ENCODE assay signal across 2 cellular contexts in the genomic region with DNA sequence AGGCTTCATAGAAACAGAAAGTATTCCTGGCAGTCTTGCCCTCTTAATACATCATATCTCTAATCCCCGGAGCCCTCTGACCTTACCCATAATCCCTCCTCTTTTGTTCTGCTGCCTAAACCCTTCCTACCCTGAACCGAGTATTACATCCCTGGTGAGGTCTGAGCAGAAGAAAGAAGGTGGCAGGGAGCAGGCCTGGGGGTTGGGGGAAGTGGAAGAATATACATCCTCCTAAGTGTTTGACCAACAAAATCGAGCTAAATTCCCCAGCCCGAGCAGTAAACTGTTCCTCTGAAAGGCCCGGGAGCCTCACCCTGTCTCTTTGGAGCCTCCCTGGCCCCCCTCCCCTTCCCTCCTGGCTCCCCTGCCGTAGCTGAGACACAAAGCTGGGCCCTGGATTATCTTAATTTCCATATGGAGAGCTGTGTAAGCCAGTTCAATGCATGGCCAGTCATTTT.
TF ChIP-seq lines count a peak whose summit lies in the region.

No MANE protein-coding gene starts in this region.

TF ChIP-seq in GM23338, 12 proteins besides CTCF, POLR2A, EP300 and RAD21 (continued from another document):
- no peak for TF ChIP-seq REST (IDR thresholded peaks at IDR 0.05; ENCODE audit: unreplicated experiment)
- TF ChIP-seq, protein P1, sequence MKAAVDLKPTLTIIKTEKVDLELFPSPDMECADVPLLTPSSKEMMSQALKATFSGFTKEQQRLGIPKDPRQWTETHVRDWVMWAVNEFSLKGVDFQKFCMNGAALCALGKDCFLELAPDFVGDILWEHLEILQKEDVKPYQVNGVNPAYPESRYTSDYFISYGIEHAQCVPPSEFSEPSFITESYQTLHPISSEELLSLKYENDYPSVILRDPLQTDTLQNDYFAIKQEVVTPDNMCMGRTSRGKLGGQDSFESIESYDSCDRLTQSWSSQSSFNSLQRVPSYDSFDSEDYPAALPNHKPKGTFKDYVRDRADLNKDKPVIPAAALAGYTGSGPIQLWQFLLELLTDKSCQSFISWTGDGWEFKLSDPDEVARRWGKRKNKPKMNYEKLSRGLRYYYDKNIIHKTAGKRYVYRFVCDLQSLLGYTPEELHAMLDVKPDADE (IDR thresholded peaks at IDR 0.05): no peak
- TF ChIP-seq, protein P2, sequence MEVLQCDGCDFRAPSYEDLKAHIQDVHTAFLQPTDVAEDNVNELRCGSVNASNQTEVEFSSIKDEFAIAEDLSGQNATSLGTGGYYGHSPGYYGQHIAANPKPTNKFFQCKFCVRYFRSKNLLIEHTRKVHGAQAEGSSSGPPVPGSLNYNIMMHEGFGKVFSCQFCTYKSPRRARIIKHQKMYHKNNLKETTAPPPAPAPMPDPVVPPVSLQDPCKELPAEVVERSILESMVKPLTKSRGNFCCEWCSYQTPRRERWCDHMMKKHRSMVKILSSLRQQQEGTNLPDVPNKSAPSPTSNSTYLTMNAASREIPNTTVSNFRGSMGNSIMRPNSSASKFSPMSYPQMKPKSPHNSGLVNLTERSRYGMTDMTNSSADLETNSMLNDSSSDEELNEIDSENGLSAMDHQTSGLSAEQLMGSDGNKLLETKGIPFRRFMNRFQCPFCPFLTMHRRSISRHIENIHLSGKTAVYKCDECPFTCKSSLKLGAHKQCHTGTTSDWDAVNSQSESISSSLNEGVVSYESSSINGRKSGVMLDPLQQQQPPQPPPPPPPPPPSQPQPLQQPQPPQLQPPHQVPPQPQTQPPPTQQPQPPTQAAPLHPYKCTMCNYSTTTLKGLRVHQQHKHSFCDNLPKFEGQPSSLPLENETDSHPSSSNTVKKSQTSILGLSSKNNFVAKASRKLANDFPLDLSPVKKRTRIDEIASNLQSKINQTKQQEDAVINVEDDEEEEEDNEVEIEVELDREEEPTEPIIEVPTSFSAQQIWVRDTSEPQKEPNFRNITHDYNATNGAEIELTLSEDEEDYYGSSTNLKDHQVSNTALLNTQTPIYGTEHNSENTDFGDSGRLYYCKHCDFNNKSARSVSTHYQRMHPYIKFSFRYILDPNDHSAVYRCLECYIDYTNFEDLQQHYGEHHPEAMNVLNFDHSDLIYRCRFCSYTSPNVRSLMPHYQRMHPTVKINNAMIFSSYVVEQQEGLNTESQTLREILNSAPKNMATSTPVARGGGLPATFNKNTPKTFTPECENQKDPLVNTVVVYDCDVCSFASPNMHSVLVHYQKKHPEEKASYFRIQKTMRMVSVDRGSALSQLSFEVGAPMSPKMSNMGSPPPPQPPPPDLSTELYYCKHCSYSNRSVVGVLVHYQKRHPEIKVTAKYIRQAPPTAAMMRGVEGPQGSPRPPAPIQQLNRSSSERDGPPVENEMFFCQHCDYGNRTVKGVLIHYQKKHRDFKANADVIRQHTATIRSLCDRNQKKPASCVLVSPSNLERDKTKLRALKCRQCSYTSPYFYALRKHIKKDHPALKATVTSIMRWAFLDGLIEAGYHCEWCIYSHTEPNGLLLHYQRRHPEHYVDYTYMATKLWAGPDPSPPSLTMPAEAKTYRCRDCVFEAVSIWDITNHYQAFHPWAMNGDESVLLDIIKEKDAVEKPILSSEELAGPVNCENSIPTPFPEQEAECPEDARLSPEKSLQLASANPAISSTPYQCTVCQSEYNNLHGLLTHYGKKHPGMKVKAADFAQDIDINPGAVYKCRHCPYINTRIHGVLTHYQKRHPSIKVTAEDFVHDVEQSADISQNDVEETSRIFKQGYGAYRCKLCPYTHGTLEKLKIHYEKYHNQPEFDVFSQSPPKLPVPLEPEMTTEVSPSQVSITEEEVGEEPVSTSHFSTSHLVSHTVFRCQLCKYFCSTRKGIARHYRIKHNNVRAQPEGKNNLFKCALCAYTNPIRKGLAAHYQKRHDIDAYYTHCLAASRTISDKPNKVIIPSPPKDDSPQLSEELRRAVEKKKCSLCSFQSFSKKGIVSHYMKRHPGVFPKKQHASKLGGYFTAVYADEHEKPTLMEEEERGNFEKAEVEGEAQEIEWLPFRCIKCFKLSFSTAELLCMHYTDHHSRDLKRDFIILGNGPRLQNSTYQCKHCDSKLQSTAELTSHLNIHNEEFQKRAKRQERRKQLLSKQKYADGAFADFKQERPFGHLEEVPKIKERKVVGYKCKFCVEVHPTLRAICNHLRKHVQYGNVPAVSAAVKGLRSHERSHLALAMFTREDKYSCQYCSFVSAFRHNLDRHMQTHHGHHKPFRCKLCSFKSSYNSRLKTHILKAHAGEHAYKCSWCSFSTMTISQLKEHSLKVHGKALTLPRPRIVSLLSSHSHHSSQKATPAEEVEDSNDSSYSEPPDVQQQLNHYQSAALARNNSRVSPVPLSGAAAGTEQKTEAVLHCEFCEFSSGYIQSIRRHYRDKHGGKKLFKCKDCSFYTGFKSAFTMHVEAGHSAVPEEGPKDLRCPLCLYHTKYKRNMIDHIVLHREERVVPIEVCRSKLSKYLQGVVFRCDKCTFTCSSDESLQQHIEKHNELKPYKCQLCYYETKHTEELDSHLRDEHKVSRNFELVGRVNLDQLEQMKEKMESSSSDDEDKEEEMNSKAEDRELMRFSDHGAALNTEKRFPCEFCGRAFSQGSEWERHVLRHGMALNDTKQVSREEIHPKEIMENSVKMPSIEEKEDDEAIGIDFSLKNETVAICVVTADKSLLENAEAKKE (CRISPR knock-in tag; IDR thresholded peaks at IDR 0.05): no peak
- TF ChIP-seq JUNB (IDR thresholded peaks at IDR 0.05; ENCODE audit: unreplicated experiment): no peak

TF ChIP-seq in K562, 482 proteins besides CTCF, POLR2A, EP300 and RAD21 (continued from another document):
- TF ChIP-seq, protein P3, sequence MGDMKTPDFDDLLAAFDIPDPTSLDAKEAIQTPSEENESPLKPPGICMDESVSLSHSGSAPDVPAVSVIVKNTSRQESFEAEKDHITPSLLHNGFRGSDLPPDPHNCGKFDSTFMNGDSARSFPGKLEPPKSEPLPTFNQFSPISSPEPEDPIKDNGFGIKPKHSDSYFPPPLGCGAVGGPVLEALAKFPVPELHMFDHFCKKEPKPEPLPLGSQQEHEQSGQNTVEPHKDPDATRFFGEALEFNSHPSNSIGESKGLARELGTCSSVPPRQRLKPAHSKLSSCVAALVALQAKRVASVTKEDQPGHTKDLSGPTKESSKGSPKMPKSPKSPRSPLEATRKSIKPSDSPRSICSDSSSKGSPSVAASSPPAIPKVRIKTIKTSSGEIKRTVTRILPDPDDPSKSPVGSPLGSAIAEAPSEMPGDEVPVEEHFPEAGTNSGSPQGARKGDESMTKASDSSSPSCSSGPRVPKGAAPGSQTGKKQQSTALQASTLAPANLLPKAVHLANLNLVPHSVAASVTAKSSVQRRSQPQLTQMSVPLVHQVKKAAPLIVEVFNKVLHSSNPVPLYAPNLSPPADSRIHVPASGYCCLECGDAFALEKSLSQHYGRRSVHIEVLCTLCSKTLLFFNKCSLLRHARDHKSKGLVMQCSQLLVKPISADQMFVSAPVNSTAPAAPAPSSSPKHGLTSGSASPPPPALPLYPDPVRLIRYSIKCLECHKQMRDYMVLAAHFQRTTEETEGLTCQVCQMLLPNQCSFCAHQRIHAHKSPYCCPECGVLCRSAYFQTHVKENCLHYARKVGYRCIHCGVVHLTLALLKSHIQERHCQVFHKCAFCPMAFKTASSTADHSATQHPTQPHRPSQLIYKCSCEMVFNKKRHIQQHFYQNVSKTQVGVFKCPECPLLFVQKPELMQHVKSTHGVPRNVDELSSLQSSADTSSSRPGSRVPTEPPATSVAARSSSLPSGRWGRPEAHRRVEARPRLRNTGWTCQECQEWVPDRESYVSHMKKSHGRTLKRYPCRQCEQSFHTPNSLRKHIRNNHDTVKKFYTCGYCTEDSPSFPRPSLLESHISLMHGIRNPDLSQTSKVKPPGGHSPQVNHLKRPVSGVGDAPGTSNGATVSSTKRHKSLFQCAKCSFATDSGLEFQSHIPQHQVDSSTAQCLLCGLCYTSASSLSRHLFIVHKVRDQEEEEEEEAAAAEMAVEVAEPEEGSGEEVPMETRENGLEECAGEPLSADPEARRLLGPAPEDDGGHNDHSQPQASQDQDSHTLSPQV (IDR thresholded peaks at IDR 0.05): peak; percentile 43; the same call in 1 of the 2 replicates
- TF ChIP-seq RUNX1 (IDR thresholded peaks at IDR 0.05; ENCODE audit: low read depth) (no peak), TCF3 (CRISPR knock-in tag; IDR thresholded peaks at IDR 0.05) (peak; percentile 41; the same call in 1 of the 2 replicates), SPI1 (IDR thresholded peaks at IDR 0.05; ENCODE audit: borderline replicate concordance, low read depth, low read length) (no peak), CBFA2T3 (IDR thresholded peaks at IDR 0.05) (peak; percentile 22; the same call in 1 of the 2 replicates), NR2C1 (IDR thresholded peaks at IDR 0.05) (0 out of 2 replicates have a peak, but pooled peaks have one; percentile 26), NR2C1 (tag; IDR thresholded peaks at IDR 0.05) (peak; percentile 77), PHF8 (IDR thresholded peaks at IDR 0.05; ENCODE audit: borderline replicate concordance, low read length) (0 out of 2 replicates have a peak, but pooled peaks have one; percentile 16)
